ENCODE assay signal across 8 cellular contexts in genomic region chr1:32071758-32072621, GRCh38. TPM values are rescaled to one million over a fixed set of nuclear protein-coding genes. Genes with fewer than 3 reads are reported as not detected.
DNase-seq lines count a peak whose midpoint lies in the region; ATAC-seq, FAIRE-seq and TF ChIP-seq lines count a peak whose summit lies in the region.

No MANE protein-coding gene starts in this region.

- H3K4me3 ChIP-seq in A549 (peak overlapping the region; percentile 67), GM08714 (ENCODE audit: low read length) (peak overlapping the region; percentile 68; the same call in 1 of the 2 replicates), RWPE2 (ENCODE audit: severe bottlenecking) (peak overlapping the region; percentile 56), epithelial cell of esophagus (ENCODE audit: low read length) (peak overlapping the region; percentile 75)

- TF ChIP-seq CTCF in A549 (IDR thresholded peaks at IDR 0.05), result no peak
- TF ChIP-seq CTCF in RWPE2 (IDR thresholded peaks at IDR 0.05; ENCODE audit: poor library complexity, severe bottlenecking), result no peak
- TF ChIP-seq CTCF in epithelial cell of esophagus (IDR thresholded peaks at IDR 0.05; ENCODE audit: insufficient read depth, low read depth, low read length, missing control alignments), result no peak
- TF ChIP-seq CTCF in omental fat pad (IDR thresholded peaks at IDR 0.05), result no peak

- DNase-seq in A549 (ENCODE audit: low read depth in 1 of 2, low spot score in 1 of 2) (no peak), RWPE2 (ENCODE audit: low spot score) (no peak), epithelial cell of esophagus (ENCODE audit: low read depth) (peak; percentile 57), omental fat pad (ENCODE audit: low spot score) (no peak), mucosa of gallbladder (ENCODE audit: low spot score) (no peak), OCI-M1 (lab: John Stamatoyannopoulos, UW) (no peak)

- peak overlapping the region; percentile 94 to 98 for H3K27ac ChIP-seq in A549
- H3K27ac ChIP-seq in RWPE2 (ENCODE audit: poor library complexity, severe bottlenecking), result peak overlapping the region; percentile 79

- H3K4me2 ChIP-seq in A549, result peak overlapping the region; percentile 77

- H3K27me3 ChIP-seq in RWPE2 (ENCODE audit: insufficient read depth, poor library complexity, severe bottlenecking), result no peaks in the 10 kb centered on the region

- FAIRE-seq in A549 (lab: Jason Lieb, UNC), result no peak

- H3K9me3 ChIP-seq in A549 (no peaks in the 10 kb centered on the region), RWPE2 (ENCODE audit: severe bottlenecking) (no peaks in the 10 kb centered on the region)

- TF ChIP-seq EP300 in A549 (IDR thresholded peaks at IDR 0.05), result no peak

- peaks cover 13% of the 10 kb centered on the region for H3K36me3 ChIP-seq in RWPE2 (ENCODE audit: low read depth)

- peaks cover 16% of the 10 kb centered on the region for H3K4me1 ChIP-seq in A549
- H3K4me1 ChIP-seq in RWPE2 (ENCODE audit: insufficient read depth, poor library complexity, severe bottlenecking), result peaks cover 10% of the 10 kb centered on the region

- TF ChIP-seq POLR2A in A549 (IDR thresholded peaks at IDR 0.05; ENCODE audit: low read length), result no peak

- peak; percentile 3 to 15; a peak in 5 of 6 replicates for ATAC-seq in A549
- ATAC-seq in RWPE2 (ENCODE audit: low read depth), result peak; percentile 30
- ATAC-seq in omental fat pad (ENCODE audit: low FRiP score), result peak; percentile 1
- ATAC-seq in GM19467 (IDR thresholded peaks at IDR 0.05; ENCODE audit: unreplicated experiment), result no peak

- CTCF ChIA-PET in A549 (lab: Yijun Ruan, JAX), result interaction anchor here (0.6 to 1.9 kb wide), 7 partner anchors 9 to 177 kb away, joined by 3 to 8 read pairs (median 4); no protein-coding TSS in a partner anchor

- TF ChIP-seq RAD21 in A549 (conservative IDR thresholded peaks at IDR 0.05 in 1 of 2, IDR thresholded peaks at IDR 0.05 in 1 of 2), result no peak

- POLR2A ChIA-PET in A549 (lab: Yijun Ruan, JAX), result interaction anchor here (0.6 to 2.7 kb wide), 8 partner anchors 9 to 279 kb away, joined by 3 to 25 read pairs (median 5); partner anchors contain the start of genes CCDC28B, KHDRBS1 and KPNA6

- 19% methylated on average over 14 of the region's 14 CpGs for WGBS in A549 (ENCODE audit: missing lambda C conversion rate)

TF ChIP-seq in A549, 52 proteins besides CTCF, POLR2A, EP300 and RAD21:
- TF ChIP-seq MAFK (IDR thresholded peaks at IDR 0.05; ENCODE audit: partially characterized antibody) (no peak), ELK1 (IDR thresholded peaks at IDR 0.05; ENCODE audit: low read depth, low read length) (no peak), ZSCAN20 (CRISPR knock-in tag; IDR thresholded peaks at IDR 0.05) (no peak), JUN (IDR thresholded peaks at IDR 0.05) (no peak), POLR2AphosphoS2 (conservative IDR thresholded peaks at IDR 0.05; ENCODE audit: low read length) (no peak), FOSL2 (IDR thresholded peaks at IDR 0.05) (no peak), FOSL2 (CRISPR knock-in tag; IDR thresholded peaks at IDR 0.05) (0 out of 2 replicates have a peak, but pooled peaks have one; percentile 2), FOXS1 (CRISPR knock-in tag; IDR thresholded peaks at IDR 0.05) (no peak), KDM1A (IDR thresholded peaks at IDR 0.05; ENCODE audit: low read depth) (no peak)
TF ChIP-seq in A549: peak in this region for 1.

RNA-seq across cellular contexts. Expression of gene TMEM39B, which starts 0.7 kb away (rescaled TPM):
- polyA plus RNA-seq in A549 (2011; rRNA removed) (10.8 and 13.8 TPM in 2 replicates), A549 (2017; fragmentation: RNase III; extraction: RNeasy Plus Mini Kit Qiagen cat#74134 plus additional on column Dnase treatment) (8.2 to 9.3 TPM (median 8.5 TPM) in 3 replicates)
- 19.9 and 26.0 TPM in 2 replicates for polyA plus RNA-seq in A549 (2012; cell fraction: cytosol; rRNA removed)
- 25.1 and 33.9 TPM in 2 replicates for polyA plus RNA-seq in A549 (2012; cell fraction: nucleus; rRNA removed)
- polyA minus RNA-seq in A549 (2011; rRNA and poly(A)+ RNA removed), result 21.3 and 23.8 TPM in 2 replicates
- total RNA-seq in omental fat pad (1 to 10 TPM; 2.5 to 5.6 (median 3.6) TPM), mucosa of gallbladder (18.4 TPM)

RNA-seq across cellular contexts. Expression of gene KPNA6, which starts 35.9 kb away (rescaled TPM):
- polyA plus RNA-seq in A549 (2011; rRNA removed) (24.3 and 41.9 TPM in 2 replicates), A549 (2017; fragmentation: RNase III; extraction: RNeasy Plus Mini Kit Qiagen cat#74134 plus additional on column Dnase treatment) (15.0 to 15.9 TPM (median 15.8 TPM) in 3 replicates)
- 7.4 and 9.7 TPM in 2 replicates for polyA plus RNA-seq in A549 (2012; cell fraction: cytosol; rRNA removed)
- polyA plus RNA-seq in A549 (2012; cell fraction: nucleus; rRNA removed), result 6.1 and 9.9 TPM in 2 replicates
- polyA minus RNA-seq in A549 (2011; rRNA and poly(A)+ RNA removed), result 43.7 and 47.7 TPM in 2 replicates
- total RNA-seq in omental fat pad (10 to 100 TPM; 35.3 to 51.2 (median 39.1) TPM), mucosa of gallbladder (65.2 TPM)

RNA-seq across cellular contexts. Expression of gene KHDRBS1, which starts 58.3 kb away (rescaled TPM):
- 60.6 and 63.6 TPM in 2 replicates for polyA plus RNA-seq in A549 (2011; rRNA removed)
- polyA plus RNA-seq in A549 (2012; cell fraction: cytosol; rRNA removed), result 45.8 and 60.0 TPM in 2 replicates
- polyA plus RNA-seq in A549 (2012; cell fraction: nucleus; rRNA removed), result 55.6 and 67.6 TPM in 2 replicates
- polyA plus RNA-seq in A549 (2017; fragmentation: RNase III; extraction: RNeasy Plus Mini Kit Qiagen cat#74134 plus additional on column Dnase treatment), result 107 to 110 TPM (median 109 TPM) in 3 replicates
- 36.5 and 50.5 TPM in 2 replicates for polyA minus RNA-seq in A549 (2011; rRNA and poly(A)+ RNA removed)
- 10 to 100 TPM; 49.6 to 63.5 (median 57.2) TPM for total RNA-seq in omental fat pad
- 99.4 TPM for total RNA-seq in mucosa of gallbladder
